In the genomic region with DNA sequence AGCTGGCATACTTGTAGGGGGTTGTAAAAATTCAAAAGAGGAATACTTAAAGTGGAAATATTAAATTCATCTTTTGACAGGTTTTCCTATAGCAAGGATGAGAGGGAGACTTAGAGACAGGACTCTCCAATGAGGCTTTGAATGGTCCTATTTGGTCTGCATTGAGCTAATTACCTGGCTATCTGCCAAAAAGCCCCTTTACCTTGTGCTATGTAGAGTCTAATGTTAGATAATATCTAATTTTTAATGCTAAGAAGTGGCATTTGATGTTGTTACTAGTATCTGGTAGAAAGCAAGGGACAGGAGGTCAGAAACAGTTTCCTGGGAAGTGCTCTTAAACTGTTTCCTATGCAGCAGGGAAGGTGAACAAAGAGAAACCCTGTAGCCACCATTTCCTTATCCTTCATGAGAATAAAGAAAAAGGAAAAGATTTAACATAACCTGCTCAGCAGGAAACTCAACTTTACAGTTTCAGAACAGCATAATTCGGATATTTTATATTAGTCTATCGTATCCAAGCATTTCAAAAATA, we compare ENCODE assay signal across 19 cellular contexts.
DNase-seq lines count a peak whose midpoint lies in the region; FAIRE-seq and TF ChIP-seq lines count a peak whose summit lies in the region.
"Had no signal": no experiment of that assay in that cellular context is flagged by ENCODE, and none has a peak within 500 bp of the region (broad histone marks: within the 10 kb centered on the region; RNA-seq: fewer than 3 reads in every experiment).

No MANE protein-coding gene starts in this region.

- no peaks in the 10 kb centered on the region for H3K9me3 Mint-ChIP-seq in neural progenitor cell
- H3K9me3 Mint-ChIP-seq in CD8-positive, alpha-beta memory T cell: peaks cover 0 to 4% (median 2%) of the 10 kb centered on the region in 5 donors
- H3K9me3 Mint-ChIP-seq: T-helper 1 cell treated with Interleukin-12 subunit alpha and Interleukin-12 subunit beta and Interleukin-4 antibody, amounts not matched to agents 30 μg/mL and 1 μg/mL, for 36 hours had no signal

- H3K14ac ChIP-seq in H1 (ENCODE audit: insufficient read length): no peak overlapping the region

- H2BK20ac ChIP-seq in H1 (ENCODE audit: low read length): no peak overlapping the region

- H3K4me2 ChIP-seq in H1 (ENCODE audit: insufficient read depth in 1 of 2, low read depth in 2 of 2, low read length in 2 of 2) (peak overlapping the region in 1 of 2 experiments; percentile 16; a peak in 1 of 4 replicates), neural progenitor cell (no peak overlapping the region)
- H3K4me2 ChIP-seq: BLaER1 had no signal

- TF ChIP-seq EP300 in H1 (IDR thresholded peaks at IDR 0.05; ENCODE audit: borderline replicate concordance in 1 of 2, low read depth in 2 of 2, low read length in 2 of 2): no peak

- H3K4me1 ChIP-seq in H1 (replicated peaks in 1 of 4; ENCODE audit: control insufficient read depth in 3 of 4, insufficient read depth in 4 of 4, low read length in 3 of 4) (no peaks in the 10 kb centered on the region), neural progenitor cell (peaks cover 4% of the 10 kb centered on the region)
- H3K4me1 ChIP-seq in CD8-positive, alpha-beta memory T cell (ENCODE audit: insufficient read depth, low read length): no peaks in the 10 kb centered on the region
- H3K4me1 ChIP-seq: BLaER1 had no signal

- POLR2A ChIA-PET in H1 (lab: Charles Lee; ENCODE audit: partially characterized antibody): no interaction called here
- POLR2A ChIA-PET in CD8-positive, alpha-beta memory T cell (lab: Charles Lee): no interaction called here

- H3K36me3 ChIP-seq in H1 (ENCODE audit: control insufficient read depth in 2 of 4, insufficient read depth in 4 of 4, low read length in 3 of 4): no peaks in the 10 kb centered on the region
- no peaks in the 10 kb centered on the region for H3K36me3 ChIP-seq in neural progenitor cell
- H3K36me3 ChIP-seq in CD8-positive, alpha-beta memory T cell (ENCODE audit: insufficient read depth, low read length): no peaks in the 10 kb centered on the region
- H3K36me3 ChIP-seq: BLaER1 had no signal

- no peak overlapping the region for H2BK15ac ChIP-seq in H1 (ENCODE audit: low read length)

- 45% methylated on average over 2 of the region's 2 CpGs; no CpG with 5 or more reads in 1 of the 2 experiments for WGBS in H1 (ENCODE audit: extremely low coverage in 1 of 2, insufficient coverage in 1 of 2, insufficient read length in 1 of 2, insufficient replicate concordance in 2 of 2, low coverage in 1 of 2, low lambda C conversion rate in 2 of 2, missing lambda C conversion rate in 1 of 2), 2 experiments

- H4K91ac ChIP-seq in H1 (replicated peaks; ENCODE audit: insufficient read length, low read length): no peak overlapping the region

- H4K20me1 ChIP-seq in H1 (replicated peaks in 1 of 2; ENCODE audit: control insufficient read depth in 1 of 2, insufficient read depth in 2 of 2, low read length in 2 of 2) (no peaks in the 10 kb centered on the region), neural progenitor cell (ENCODE audit: low read depth) (no peaks in the 10 kb centered on the region)
- H4K20me1 ChIP-seq: BLaER1 had no signal

- no peak overlapping the region for H2BK120ac ChIP-seq in H1 (replicated peaks; ENCODE audit: low read depth, low read length)

- peak overlapping the region; percentile 95; the same call in 1 of the 2 replicates for H2AFZ ChIP-seq in H1 (ENCODE audit: low read length)
- H2AFZ ChIP-seq in neural progenitor cell (replicated peaks): peak overlapping the region; percentile 64
- H2AFZ ChIP-seq: GM23248 had no signal

- H3K79me1 ChIP-seq in H1 (ENCODE audit: low read depth, low read length): no peaks in the 10 kb centered on the region

- H3F3A ChIP-seq in neural progenitor cell (ENCODE audit: low read depth): no peaks in the 10 kb centered on the region

- H3K23me2 ChIP-seq in H1 (ENCODE audit: low read depth, low read length): no peaks in the 10 kb centered on the region

- no peak overlapping the region for H4K5ac ChIP-seq in H1 (ENCODE audit: insufficient read length, low read depth, low read length)

- CTCF ChIA-PET in H1 (lab: Charles Lee; ENCODE audit: partially characterized antibody): interaction anchor here (1.0 kb wide), 1 partner anchor 549 kb away, joined by 3 read pairs; no protein-coding TSS in a partner anchor
- CTCF ChIA-PET in CD8-positive, alpha-beta memory T cell (lab: Charles Lee): no interaction called here

- H3K36me3 Mint-ChIP-seq in neural progenitor cell: no peaks in the 10 kb centered on the region
- H3K36me3 Mint-ChIP-seq in CD8-positive, alpha-beta memory T cell: no peaks in the 10 kb centered on the region
- H3K36me3 Mint-ChIP-seq: CD4-positive, alpha-beta memory T cell had no signal

- no peaks in the 10 kb centered on the region for H3K27me3 Mint-ChIP-seq in neural progenitor cell (ENCODE audit: insufficient read depth, low read depth)
- H3K27me3 Mint-ChIP-seq in CD8-positive, alpha-beta memory T cell: no peaks in the 10 kb centered on the region
- H3K27me3 Mint-ChIP-seq: CD4-positive, alpha-beta memory T cell had no signal

- H3K56ac ChIP-seq in H1 (replicated peaks; ENCODE audit: insufficient read length, low read depth, low read length): no peak overlapping the region

- TF ChIP-seq RAD21 in H1 (IDR thresholded peaks at IDR 0.05 in 1 of 2, conservative IDR thresholded peaks at IDR 0.05 in 1 of 2; ENCODE audit: low read depth in 2 of 2, low read length in 2 of 2): no peak

- H3K9me3 ChIP-seq in H1 (ENCODE audit: insufficient read depth in 2 of 2, low read depth in 1 of 2, low read length in 1 of 2) (no peaks in the 10 kb centered on the region), neural progenitor cell (ENCODE audit: low read depth) (no peaks in the 10 kb centered on the region)
- H3K9me3 ChIP-seq in CD8-positive, alpha-beta memory T cell (ENCODE audit: low read length): no peaks in the 10 kb centered on the region
- H3K9me3 ChIP-seq: BLaER1 had no signal

- H3K27me3 ChIP-seq in H1 (replicated peaks in 1 of 4; ENCODE audit: control insufficient read depth in 3 of 4, extremely low read depth in 1 of 4, insufficient read depth in 3 of 4, low read length in 3 of 4) (no peaks in the 10 kb centered on the region), neural progenitor cell (no peaks in the 10 kb centered on the region)
- H3K27me3 ChIP-seq in CD8-positive, alpha-beta memory T cell (ENCODE audit: insufficient read depth, low read length, poor library complexity, severe bottlenecking): no peaks in the 10 kb centered on the region
- H3K27me3 ChIP-seq: BLaER1 had no signal

- H3K27ac Mint-ChIP-seq in neural progenitor cell: no peak overlapping the region
- H3K27ac Mint-ChIP-seq in CD8-positive, alpha-beta memory T cell: no peak overlapping the region
- H3K27ac Mint-ChIP-seq: CD4-positive, alpha-beta memory T cell; T-helper 1 cell treated with Interleukin-12 subunit alpha and Interleukin-12 subunit beta and Interleukin-4 antibody, amounts not matched to agents 30 μg/mL and 1 μg/mL, for 36 hours had no signal

- H3K79me2 ChIP-seq in H1 (ENCODE audit: control insufficient read depth in 1 of 2, insufficient read depth in 2 of 2, low read length in 2 of 2) (no peaks in the 10 kb centered on the region), neural progenitor cell (ENCODE audit: low read depth) (no peaks in the 10 kb centered on the region)

- no peak overlapping the region for H2BK12ac ChIP-seq in H1 (ENCODE audit: low read depth, low read length)

- DNase-seq in NCI-H748 (lab: John Stamatoyannopoulos, UW; ENCODE audit: unreplicated experiment) (peak; percentile 49), NCI-H748 treated with DMSO at 0.1 percent for 48 hours (lab: John Stamatoyannopoulos, UW) (no peak), NCI-H2227 (lab: John Stamatoyannopoulos, UW; ENCODE audit: unreplicated experiment) (peak; percentile 77), H1 (ENCODE audit: low read depth in 1 of 2, low spot score in 2 of 2) (no peak), neural progenitor cell (ENCODE audit: low spot score) (no peak), mesenteric fat pad (ENCODE audit: low spot score) (no peak), erythroblast (lab: John Stamatoyannopoulos, UW) (no peak)
- no peak for DNase-seq in CD8-positive, alpha-beta memory T cell
- DNase-seq: CD4-positive, alpha-beta memory T cell; DMS53; GM23248; NCI-H146; NCI-H2107; RPMI8226; SIG-M5 had no signal

- no peak overlapping the region for H3K4me3 Mint-ChIP-seq in neural progenitor cell
- H3K4me3 Mint-ChIP-seq in CD8-positive, alpha-beta memory T cell: no peak overlapping the region
- H3K4me3 Mint-ChIP-seq: CD4-positive, alpha-beta memory T cell; T-helper 1 cell treated with Interleukin-12 subunit alpha and Interleukin-12 subunit beta and Interleukin-4 antibody, amounts not matched to agents 30 μg/mL and 1 μg/mL, for 36 hours had no signal

- no peak for FAIRE-seq in H1 (lab: Jason Lieb, UNC)
- FAIRE-seq: GM12892, GM18507 had no signal

- H2AK5ac ChIP-seq in H1 (ENCODE audit: low read depth, low read length): no peak overlapping the region

- H3K4ac ChIP-seq in H1 (replicated peaks; ENCODE audit: insufficient read length, low read depth, low read length): no peak overlapping the region

- H3K4me3 ChIP-seq in H1 (ENCODE audit: extremely low read depth in 1 of 4, insufficient read depth in 2 of 4, low read depth in 3 of 4, low read length in 4 of 4) (no peak overlapping the region), neural progenitor cell (no peak overlapping the region)
- no peak overlapping the region for H3K4me3 ChIP-seq in CD8-positive, alpha-beta memory T cell (ENCODE audit: low read length)
- H3K4me3 ChIP-seq: BLaER1, GM23248 had no signal

- H3K27ac ChIP-seq in H1 (ENCODE audit: low read depth, low read length): no peak overlapping the region
- H3K27ac ChIP-seq in neural progenitor cell: no peak overlapping the region
- H3K27ac ChIP-seq in CD8-positive, alpha-beta memory T cell (ENCODE audit: low read depth, low read length): no peak overlapping the region
- H3K27ac ChIP-seq: BLaER1, GM23248 had no signal

- no peak overlapping the region for H2BK5ac ChIP-seq in H1 (ENCODE audit: low read depth, low read length)

- no peak overlapping the region for H3K18ac ChIP-seq in H1 (ENCODE audit: extremely low read depth, low read length)

- H3K9ac ChIP-seq in H1 (replicated peaks in 1 of 4; ENCODE audit: extremely low read depth in 1 of 4, low read depth in 3 of 4, low read length in 3 of 4) (no peak overlapping the region), neural progenitor cell (no peak overlapping the region)
- H3K9ac ChIP-seq: BLaER1, GM23248 had no signal

- H4K8ac ChIP-seq in H1 (ENCODE audit: extremely low read depth, insufficient read depth, low read length): no peak overlapping the region

- TF ChIP-seq CTCF in H1 (IDR thresholded peaks at IDR 0.05; ENCODE audit: control extremely low read depth in 1 of 3, insufficient read depth in 1 of 3, low read depth in 1 of 3, low read length in 3 of 3) (no peak), neural progenitor cell (IDR thresholded peaks at IDR 0.05) (no peak)

- no peak overlapping the region for H3K23ac ChIP-seq in H1 (ENCODE audit: insufficient read length)

- no peaks in the 10 kb centered on the region for H3K4me1 Mint-ChIP-seq in neural progenitor cell
- H3K4me1 Mint-ChIP-seq in CD8-positive, alpha-beta memory T cell: no peaks in the 10 kb centered on the region
- H3K4me1 Mint-ChIP-seq: CD4-positive, alpha-beta memory T cell had no signal

- TF ChIP-seq POLR2A in H1 (IDR thresholded peaks at IDR 0.05; ENCODE audit: control extremely low read depth in 1 of 2, low read depth in 2 of 2, low read length in 2 of 2) (no peak), erythroblast (IDR thresholded peaks at IDR 0.05; ENCODE audit: low read length) (no peak)

Comparison
In these comparisons a context has a peak if more than half of its experiments do, and no peak if none do; other contexts are left out.
1. DNase-seq: peak in NCI-H748 (single experiment) and NCI-H2227 (single experiment); none in NCI-H748 treated with DMSO at 0.1 percent for 48 hours (single experiment), H1 (0 of 2), neural progenitor cell (single experiment), mesenteric fat pad (single experiment), CD8-positive, alpha-beta memory T cell (0 of 5) and erythroblast (0 of 2).